In genomic region chr6:47083586-47084047, GRCh38 we compare ENCODE assay signal across 1 cellular context.
TF ChIP-seq lines count a peak whose summit lies in the region.

No MANE protein-coding gene starts in this region.

TF ChIP-seq in HepG2, 621 proteins besides CTCF, POLR2A, EP300 and RAD21 (continued from another document and continues in another):
- TF ChIP-seq ARID4A (CRISPR knock-in tag; IDR thresholded peaks at IDR 0.05; ENCODE audit: borderline replicate concordance) (peak; percentile 51; the same call in 1 of the 2 replicates), KDM1A (CRISPR knock-in tag; IDR thresholded peaks at IDR 0.05) (no peak), ZNF850 (CRISPR knock-in tag; conservative IDR thresholded peaks at IDR 0.05) (no peak), ISL2 (CRISPR knock-in tag; IDR thresholded peaks at IDR 0.05) (peak; percentile 64), ZSCAN20 (CRISPR knock-in tag; IDR thresholded peaks at IDR 0.05; ENCODE audit: borderline replicate concordance) (no peak), ZNF501 (CRISPR knock-in tag; IDR thresholded peaks at IDR 0.05) (0 out of 2 replicates have a peak, but pooled peaks have one; percentile 29), PBX2 (CRISPR knock-in tag; IDR thresholded peaks at IDR 0.05) (no peak; the same call in 1 of the 2 replicates), SIX1 (CRISPR knock-in tag; IDR thresholded peaks at IDR 0.05; ENCODE audit: borderline replicate concordance) (no peak), TFE3 (CRISPR knock-in tag; IDR thresholded peaks at IDR 0.05) (no peak; the same call in 1 of the 2 replicates), ZSCAN21 (CRISPR knock-in tag; IDR thresholded peaks at IDR 0.05; ENCODE audit: borderline replicate concordance) (no peak), SRSF4 (IDR thresholded peaks at IDR 0.05; ENCODE audit: low read depth, low read length, poor library complexity, severe bottlenecking) (no peak), PRMT3 (CRISPR knock-in tag; IDR thresholded peaks at IDR 0.05; ENCODE audit: borderline replicate concordance, low read depth) (no peak), SPEN (CRISPR knock-in tag; IDR thresholded peaks at IDR 0.05; ENCODE audit: low read depth) (no peak), ZSCAN22 (CRISPR knock-in tag; IDR thresholded peaks at IDR 0.05) (no peak), HDAC1 (CRISPR knock-in tag; IDR thresholded peaks at IDR 0.05) (peak; percentile 61), SALL2 (CRISPR knock-in tag; IDR thresholded peaks at IDR 0.05) (no peak), NR3C1 (CRISPR knock-in tag; IDR thresholded peaks at IDR 0.05) (no peak), RBFOX2 (IDR thresholded peaks at IDR 0.05; ENCODE audit: low read depth, low read length) (no peak), ZBTB8A (CRISPR knock-in tag; IDR thresholded peaks at IDR 0.05; ENCODE audit: borderline replicate concordance, low read depth) (no peak), ZNF451 (CRISPR knock-in tag; IDR thresholded peaks at IDR 0.05) (no peak), ZNF318 (CRISPR knock-in tag; IDR thresholded peaks at IDR 0.05) (0 out of 2 replicates have a peak, but pooled peaks have one; percentile 53), HMGA1 (CRISPR knock-in tag; conservative IDR thresholded peaks at IDR 0.05) (no peak)
- TF ChIP-seq, protein P1, sequence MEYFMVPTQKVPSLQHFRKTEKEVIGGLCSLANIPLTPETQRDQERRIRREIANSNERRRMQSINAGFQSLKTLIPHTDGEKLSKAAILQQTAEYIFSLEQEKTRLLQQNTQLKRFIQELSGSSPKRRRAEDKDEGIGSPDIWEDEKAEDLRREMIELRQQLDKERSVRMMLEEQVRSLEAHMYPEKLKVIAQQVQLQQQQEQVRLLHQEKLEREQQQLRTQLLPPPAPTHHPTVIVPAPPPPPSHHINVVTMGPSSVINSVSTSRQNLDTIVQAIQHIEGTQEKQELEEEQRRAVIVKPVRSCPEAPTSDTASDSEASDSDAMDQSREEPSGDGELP (IDR thresholded peaks at IDR 0.05; ENCODE audit: borderline replicate concordance, low read depth) = peak; percentile 98
- TF ChIP-seq, protein P2, sequence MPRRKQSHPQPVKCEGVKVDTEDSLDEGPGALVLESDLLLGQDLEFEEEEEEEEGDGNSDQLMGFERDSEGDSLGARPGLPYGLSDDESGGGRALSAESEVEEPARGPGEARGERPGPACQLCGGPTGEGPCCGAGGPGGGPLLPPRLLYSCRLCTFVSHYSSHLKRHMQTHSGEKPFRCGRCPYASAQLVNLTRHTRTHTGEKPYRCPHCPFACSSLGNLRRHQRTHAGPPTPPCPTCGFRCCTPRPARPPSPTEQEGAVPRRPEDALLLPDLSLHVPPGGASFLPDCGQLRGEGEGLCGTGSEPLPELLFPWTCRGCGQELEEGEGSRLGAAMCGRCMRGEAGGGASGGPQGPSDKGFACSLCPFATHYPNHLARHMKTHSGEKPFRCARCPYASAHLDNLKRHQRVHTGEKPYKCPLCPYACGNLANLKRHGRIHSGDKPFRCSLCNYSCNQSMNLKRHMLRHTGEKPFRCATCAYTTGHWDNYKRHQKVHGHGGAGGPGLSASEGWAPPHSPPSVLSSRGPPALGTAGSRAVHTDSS (CRISPR knock-in tag; conservative IDR thresholded peaks at IDR 0.05) = no peak
- TF ChIP-seq, protein P3, sequence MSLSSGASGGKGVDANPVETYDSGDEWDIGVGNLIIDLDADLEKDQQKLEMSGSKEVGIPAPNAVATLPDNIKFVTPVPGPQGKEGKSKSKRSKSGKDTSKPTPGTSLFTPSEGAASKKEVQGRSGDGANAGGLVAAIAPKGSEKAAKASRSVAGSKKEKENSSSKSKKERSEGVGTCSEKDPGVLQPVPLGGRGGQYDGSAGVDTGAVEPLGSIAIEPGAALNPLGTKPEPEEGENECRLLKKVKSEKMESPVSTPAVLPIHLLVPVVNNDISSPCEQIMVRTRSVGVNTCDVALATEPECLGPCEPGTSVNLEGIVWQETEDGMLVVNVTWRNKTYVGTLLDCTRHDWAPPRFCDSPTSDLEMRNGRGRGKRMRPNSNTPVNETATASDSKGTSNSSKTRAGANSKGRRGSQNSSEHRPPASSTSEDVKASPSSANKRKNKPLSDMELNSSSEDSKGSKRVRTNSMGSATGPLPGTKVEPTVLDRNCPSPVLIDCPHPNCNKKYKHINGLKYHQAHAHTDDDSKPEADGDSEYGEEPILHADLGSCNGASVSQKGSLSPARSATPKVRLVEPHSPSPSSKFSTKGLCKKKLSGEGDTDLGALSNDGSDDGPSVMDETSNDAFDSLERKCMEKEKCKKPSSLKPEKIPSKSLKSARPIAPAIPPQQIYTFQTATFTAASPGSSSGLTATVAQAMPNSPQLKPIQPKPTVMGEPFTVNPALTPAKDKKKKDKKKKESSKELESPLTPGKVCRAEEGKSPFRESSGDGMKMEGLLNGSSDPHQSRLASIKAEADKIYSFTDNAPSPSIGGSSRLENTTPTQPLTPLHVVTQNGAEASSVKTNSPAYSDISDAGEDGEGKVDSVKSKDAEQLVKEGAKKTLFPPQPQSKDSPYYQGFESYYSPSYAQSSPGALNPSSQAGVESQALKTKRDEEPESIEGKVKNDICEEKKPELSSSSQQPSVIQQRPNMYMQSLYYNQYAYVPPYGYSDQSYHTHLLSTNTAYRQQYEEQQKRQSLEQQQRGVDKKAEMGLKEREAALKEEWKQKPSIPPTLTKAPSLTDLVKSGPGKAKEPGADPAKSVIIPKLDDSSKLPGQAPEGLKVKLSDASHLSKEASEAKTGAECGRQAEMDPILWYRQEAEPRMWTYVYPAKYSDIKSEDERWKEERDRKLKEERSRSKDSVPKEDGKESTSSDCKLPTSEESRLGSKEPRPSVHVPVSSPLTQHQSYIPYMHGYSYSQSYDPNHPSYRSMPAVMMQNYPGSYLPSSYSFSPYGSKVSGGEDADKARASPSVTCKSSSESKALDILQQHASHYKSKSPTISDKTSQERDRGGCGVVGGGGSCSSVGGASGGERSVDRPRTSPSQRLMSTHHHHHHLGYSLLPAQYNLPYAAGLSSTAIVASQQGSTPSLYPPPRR (CRISPR knock-in tag; IDR thresholded peaks at IDR 0.05; ENCODE audit: borderline replicate concordance) = peak; percentile 59; the same call in 1 of the 2 replicates
- TF ChIP-seq, protein P4, sequence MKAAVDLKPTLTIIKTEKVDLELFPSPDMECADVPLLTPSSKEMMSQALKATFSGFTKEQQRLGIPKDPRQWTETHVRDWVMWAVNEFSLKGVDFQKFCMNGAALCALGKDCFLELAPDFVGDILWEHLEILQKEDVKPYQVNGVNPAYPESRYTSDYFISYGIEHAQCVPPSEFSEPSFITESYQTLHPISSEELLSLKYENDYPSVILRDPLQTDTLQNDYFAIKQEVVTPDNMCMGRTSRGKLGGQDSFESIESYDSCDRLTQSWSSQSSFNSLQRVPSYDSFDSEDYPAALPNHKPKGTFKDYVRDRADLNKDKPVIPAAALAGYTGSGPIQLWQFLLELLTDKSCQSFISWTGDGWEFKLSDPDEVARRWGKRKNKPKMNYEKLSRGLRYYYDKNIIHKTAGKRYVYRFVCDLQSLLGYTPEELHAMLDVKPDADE (CRISPR knock-in tag; IDR thresholded peaks at IDR 0.05) = no peak
- TF ChIP-seq, protein P5, sequence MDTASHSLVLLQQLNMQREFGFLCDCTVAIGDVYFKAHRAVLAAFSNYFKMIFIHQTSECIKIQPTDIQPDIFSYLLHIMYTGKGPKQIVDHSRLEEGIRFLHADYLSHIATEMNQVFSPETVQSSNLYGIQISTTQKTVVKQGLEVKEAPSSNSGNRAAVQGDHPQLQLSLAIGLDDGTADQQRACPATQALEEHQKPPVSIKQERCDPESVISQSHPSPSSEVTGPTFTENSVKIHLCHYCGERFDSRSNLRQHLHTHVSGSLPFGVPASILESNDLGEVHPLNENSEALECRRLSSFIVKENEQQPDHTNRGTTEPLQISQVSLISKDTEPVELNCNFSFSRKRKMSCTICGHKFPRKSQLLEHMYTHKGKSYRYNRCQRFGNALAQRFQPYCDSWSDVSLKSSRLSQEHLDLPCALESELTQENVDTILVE (CRISPR knock-in tag; IDR thresholded peaks at IDR 0.05) = no peak
